In the genomic region with DNA sequence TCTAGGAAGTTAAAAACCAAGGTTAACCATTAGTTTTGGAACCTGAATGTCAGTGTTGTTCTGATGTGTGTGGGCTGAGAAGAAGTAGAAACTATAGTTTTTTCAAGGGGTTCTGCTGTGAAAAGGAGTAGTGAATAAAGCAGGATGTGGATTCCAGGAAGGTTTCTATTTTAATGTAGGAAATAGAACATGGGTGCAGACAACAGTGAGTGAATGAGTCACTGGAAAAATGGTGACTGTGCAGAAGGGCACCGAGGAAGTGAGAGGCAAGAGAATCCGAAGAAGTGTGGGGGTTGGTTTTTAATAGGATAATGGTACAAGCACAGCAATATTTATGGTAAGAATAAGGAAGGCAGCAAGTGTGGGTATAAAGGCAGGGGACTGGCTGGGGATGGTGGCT, we compare ENCODE assay signal across 10 cellular contexts.
DNase-seq lines count a peak whose midpoint lies in the region; ATAC-seq and TF ChIP-seq lines count a peak whose summit lies in the region.
"Had no signal": no experiment of that assay in that cellular context is flagged by ENCODE, and none has a peak within 500 bp of the region (broad histone marks: within the 10 kb centered on the region; RNA-seq: fewer than 3 reads in every experiment).

No MANE protein-coding gene starts in this region.

- DNase-seq in AG08395 (ENCODE audit: low spot score) = peak; percentile 56
- peak; percentile 53 for DNase-seq in HFFc6
- no peak for DNase-seq in activated T-helper 2 cell treated with anti-CD3 and anti-CD28 coated beads, Interferon-gamma antibody, Interleukin-2, Interleukin-4, amounts not matched to agents 10 μg/mL and 5 μg/mL and 100 μg/mL, durations not matched to agents 14 hours and 24 hours and 36 hours (ENCODE audit: low spot score)
- peak; percentile 20 for DNase-seq in glomerular visceral epithelial cell (ENCODE audit: extremely low spot score)
- no peak for DNase-seq in T-helper 9 cell
- no peak for DNase-seq in GF-D8 (lab: John Stamatoyannopoulos, UW)
- DNase-seq in NCI-H2227 treated with DMSO at 0.1 percent for 48 hours (lab: John Stamatoyannopoulos, UW) = no peak
- DNase-seq: DMS 273 treated with DMSO at 0.1 percent for 48 hours; effector memory CD4-positive, alpha-beta T cell had no signal

- ATAC-seq in GM21723 (IDR thresholded peaks at IDR 0.05; ENCODE audit: unreplicated experiment) = no peak

- H3K36me3 Mint-ChIP-seq in HFFc6 (ENCODE audit: low read depth) = peaks cover 47% of the 10 kb centered on the region
- H3K36me3 Mint-ChIP-seq in activated T-helper 2 cell treated with anti-CD3 and anti-CD28 coated beads, Interferon-gamma antibody, Interleukin-2, Interleukin-4, amounts not matched to agents 10 μg/mL and 5 μg/mL and 100 μg/mL, durations not matched to agents 14 hours and 24 hours and 36 hours (ENCODE audit: low read depth) = peaks cover 45% of the 10 kb centered on the region

- peak overlapping the region; percentile 88 for H3K27ac Mint-ChIP-seq in HFFc6
- peak overlapping the region; percentile 83 for H3K27ac Mint-ChIP-seq in activated T-helper 2 cell treated with anti-CD3 and anti-CD28 coated beads, Interferon-gamma antibody, Interleukin-2, Interleukin-4, amounts not matched to agents 10 μg/mL and 5 μg/mL and 100 μg/mL, durations not matched to agents 14 hours and 24 hours and 36 hours

- peaks cover 29% of the 10 kb centered on the region for H3K4me1 Mint-ChIP-seq in HFFc6 (ENCODE audit: low read depth)
- H3K4me1 Mint-ChIP-seq in activated T-helper 2 cell treated with anti-CD3 and anti-CD28 coated beads, Interferon-gamma antibody, Interleukin-2, Interleukin-4, amounts not matched to agents 10 μg/mL and 5 μg/mL and 100 μg/mL, durations not matched to agents 14 hours and 24 hours and 36 hours (ENCODE audit: low read depth) = peaks cover 33% of the 10 kb centered on the region

- H3K27me3 Mint-ChIP-seq in HFFc6 (ENCODE audit: insufficient read depth) = peaks cover 2% of the 10 kb centered on the region; the same call in 1 of the 2 replicates
- H3K27me3 Mint-ChIP-seq in activated T-helper 2 cell treated with anti-CD3 and anti-CD28 coated beads, Interferon-gamma antibody, Interleukin-2, Interleukin-4, amounts not matched to agents 10 μg/mL and 5 μg/mL and 100 μg/mL, durations not matched to agents 14 hours and 24 hours and 36 hours (ENCODE audit: low read depth) = no peaks in the 10 kb centered on the region

- no peaks in the 10 kb centered on the region for H3K9me3 Mint-ChIP-seq in HFFc6
- H3K9me3 Mint-ChIP-seq in activated T-helper 2 cell treated with anti-CD3 and anti-CD28 coated beads, Interferon-gamma antibody, Interleukin-2, Interleukin-4, amounts not matched to agents 10 μg/mL and 5 μg/mL and 100 μg/mL, durations not matched to agents 14 hours and 24 hours and 36 hours = peaks cover 4% of the 10 kb centered on the region

- no peak for TF ChIP-seq CTCF in HFFc6 (IDR thresholded peaks at IDR 0.05)

- intact Hi-C loops in activated T-helper 2 cell treated with anti-CD3 and anti-CD28 coated beads, Interferon-gamma antibody, Interleukin-2, Interleukin-4, amounts not matched to agents 10 μg/mL and 5 μg/mL and 100 μg/mL, durations not matched to agents 14 hours and 24 hours and 36 hours (cut with micrococcal nuclease) = loop anchor here (2.0 to 10.0 kb wide), 5 partner anchors 15 to 391 kb away; a partner anchor contains a TSS

- peak overlapping the region; percentile 43 for H3K4me3 Mint-ChIP-seq in HFFc6
- no peak overlapping the region for H3K4me3 Mint-ChIP-seq in activated T-helper 2 cell treated with anti-CD3 and anti-CD28 coated beads, Interferon-gamma antibody, Interleukin-2, Interleukin-4, amounts not matched to agents 10 μg/mL and 5 μg/mL and 100 μg/mL, durations not matched to agents 14 hours and 24 hours and 36 hours (ENCODE audit: low read depth)

Comparison
In these comparisons a context has a peak if more than half of its experiments do, and no peak if none do; other contexts are left out.
1. DNase-seq: peak in AG08395 (single experiment), HFFc6 (single experiment) and glomerular visceral epithelial cell (single experiment); none in activated T-helper 2 cell treated with anti-CD3 and anti-CD28 coated beads, Interferon-gamma antibody, Interleukin-2, Interleukin-4, amounts not matched to agents 10 μg/mL and 5 μg/mL and 100 μg/mL, durations not matched to agents 14 hours and 24 hours and 36 hours (single experiment), T-helper 9 cell (single experiment), GF-D8 (single experiment) and NCI-H2227 treated with DMSO at 0.1 percent for 48 hours (single experiment).